ENCODE assay signal across 2 cellular contexts in genomic region chr9:15333376-15333881, GRCh38.
TF ChIP-seq lines count a peak whose summit lies in the region.

No MANE protein-coding gene starts in this region.

TF ChIP-seq in SK-N-SH, 30 proteins besides CTCF, POLR2A, EP300 and RAD21 (continued from another document):
- TF ChIP-seq CHD2 (IDR thresholded peaks at IDR 0.05; ENCODE audit: low read length, partially characterized antibody) (no peak), PBX3 (IDR thresholded peaks at IDR 0.05) (no peak), SIN3A (IDR thresholded peaks at IDR 0.05; ENCODE audit: borderline replicate concordance, low read depth, low read length) (no peak), GABPA (IDR thresholded peaks at IDR 0.05; ENCODE audit: low read depth) (no peak), FOSL2 (IDR thresholded peaks at IDR 0.05; ENCODE audit: borderline replicate concordance, low read depth) (no peak), NRF1 (IDR thresholded peaks at IDR 0.05; ENCODE audit: low read depth, low read length) (no peak), SMC3 (IDR thresholded peaks at IDR 0.05; ENCODE audit: low read depth, low read length) (no peak), RCOR1 (IDR thresholded peaks at IDR 0.05; ENCODE audit: low read length) (no peak), RFX5 (IDR thresholded peaks at IDR 0.05; ENCODE audit: low read length) (no peak)
TF ChIP-seq in SK-N-SH: peak in this region for 0.

TF ChIP-seq in SK-N-SH treated with all-trans-retinoic acid at 6 μM for 48 hours, 23 proteins besides CTCF, POLR2A, EP300 and RAD21 (continued from another document):
- no peak for TF ChIP-seq POU6F1 (CRISPR knock-in tag; IDR thresholded peaks at IDR 0.05; ENCODE audit: borderline replicate concordance, low read depth)
- TF ChIP-seq GLIS3 (CRISPR knock-in tag; IDR thresholded peaks at IDR 0.05) = no peak
- no peak for TF ChIP-seq TCF4 (CRISPR knock-in tag; IDR thresholded peaks at IDR 0.05; ENCODE audit: borderline replicate concordance)
TF ChIP-seq in SK-N-SH treated with all-trans-retinoic acid at 6 μM for 48 hours: peak in this region for 0.
